Comparison of ENCODE assay signal across 12 cellular contexts in the genomic region with DNA sequence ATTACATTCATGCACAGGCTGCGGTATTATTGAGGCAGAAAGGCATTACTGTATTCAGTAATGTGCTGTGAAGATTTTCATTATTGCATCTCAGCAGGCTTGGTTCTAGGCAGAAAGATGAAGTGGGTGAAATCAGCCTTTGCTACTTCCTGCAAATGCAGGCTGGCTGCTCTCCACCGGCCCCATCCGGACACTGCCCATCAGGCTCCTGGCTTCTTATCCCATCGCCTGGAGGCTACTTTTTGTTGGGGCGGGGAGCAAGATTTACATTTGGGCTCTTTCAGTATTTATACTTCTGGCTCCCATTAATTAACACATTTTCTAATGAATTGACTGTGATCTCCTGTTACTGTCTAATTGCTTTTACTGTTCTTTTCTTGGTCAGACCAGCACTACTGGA.
DNase-seq lines count a peak whose midpoint lies in the region; ATAC-seq lines count a peak whose summit lies in the region.
"Had no signal": no experiment of that assay in that cellular context is flagged by ENCODE, and none has a peak within 500 bp of the region (broad histone marks: within the 10 kb centered on the region; RNA-seq: fewer than 3 reads in every experiment).

No MANE protein-coding gene starts in this region.

- no peaks in the 10 kb centered on the region for H3K79me1 ChIP-seq in mesenchymal stem cell (replicated peaks; ENCODE audit: low read length, poor library complexity, severe bottlenecking)

- 98% methylated on average over 4 of the region's 5 CpGs for WGBS in mesenchymal stem cell

- H3K36me3 ChIP-seq in mesenchymal stem cell (ENCODE audit: control insufficient read depth in 1 of 2, insufficient read depth in 2 of 2, low read depth in 1 of 2, low read length in 2 of 2), result no peaks in the 10 kb centered on the region
- H3K36me3 ChIP-seq: BE2C had no signal

- no peak overlapping the region for H3K4me3 ChIP-seq in mesenchymal stem cell (ENCODE audit: insufficient read depth in 1 of 2, low read depth in 1 of 2, low read length in 2 of 2)
- H3K4me3 ChIP-seq: A549 had no signal

- no peak overlapping the region for H3K9ac ChIP-seq in mesenchymal stem cell (ENCODE audit: low read length)

- H3K4me1 ChIP-seq in mesenchymal stem cell (ENCODE audit: control insufficient read depth, insufficient read depth, low read depth, low read length), result peaks cover 6% of the 10 kb centered on the region
- H3K4me1 ChIP-seq: BE2C had no signal

- no peaks in the 10 kb centered on the region for H3K9me3 ChIP-seq in mesenchymal stem cell (ENCODE audit: control insufficient read depth, low read length)
- H3K9me3 ChIP-seq: A549, BE2C had no signal

- no peak overlapping the region for H3K18ac ChIP-seq in mesenchymal stem cell (ENCODE audit: low read depth in 1 of 2, low read length in 2 of 2)

- peak overlapping the region; percentile 38 for H2AK5ac ChIP-seq in mesenchymal stem cell (ENCODE audit: low read length, severe bottlenecking)

- no peaks in the 10 kb centered on the region for H3K27me3 ChIP-seq in mesenchymal stem cell (ENCODE audit: control insufficient read depth in 1 of 2, insufficient read depth in 1 of 2, low read length in 2 of 2)
- H3K27me3 ChIP-seq: BE2C had no signal

- H2BK5ac ChIP-seq in mesenchymal stem cell (ENCODE audit: low read depth, low read length, poor library complexity, severe bottlenecking), result no peak overlapping the region

- no peak overlapping the region for H3K4ac ChIP-seq in mesenchymal stem cell (ENCODE audit: low read depth in 1 of 2, low read length in 2 of 2)

- H2BK15ac ChIP-seq in mesenchymal stem cell (ENCODE audit: low read depth, poor library complexity, severe bottlenecking), result no peak overlapping the region

- H4K91ac ChIP-seq in mesenchymal stem cell (ENCODE audit: low read length), result no peak overlapping the region

- H3K27ac ChIP-seq in mesenchymal stem cell (ENCODE audit: low read length, poor library complexity, severe bottlenecking), result no peak overlapping the region
- H3K27ac ChIP-seq: C4-2B had no signal

- ATAC-seq in HG03175 (IDR thresholded peaks at IDR 0.05; ENCODE audit: unreplicated experiment), result no peak
- no peak for ATAC-seq in HG03108 (IDR thresholded peaks at IDR 0.05; ENCODE audit: unreplicated experiment)
- ATAC-seq: A549 had no signal

- DNase-seq in ELF-1 (ENCODE audit: low read depth, low spot score) (peak; percentile 64), NCI-H69 (lab: John Stamatoyannopoulos, UW) (peak; percentile 76), mesenchymal stem cell (no peak), G401 (ENCODE audit: low spot score) (no peak)
- DNase-seq: BE2C; CD4-positive, alpha-beta memory T cell; DND-41; KG1 had no signal

- H2AFZ ChIP-seq in mesenchymal stem cell (ENCODE audit: low read depth, low read length), result no peak overlapping the region

- H2BK12ac ChIP-seq in mesenchymal stem cell (ENCODE audit: low read length in 2 of 2), result no peak overlapping the region

- H2BK120ac ChIP-seq in mesenchymal stem cell (ENCODE audit: low read depth, low read length), result no peak overlapping the region

- no peak overlapping the region for H4K8ac ChIP-seq in mesenchymal stem cell (ENCODE audit: low read length)

- no peak overlapping the region for H3K4me2 ChIP-seq in mesenchymal stem cell (ENCODE audit: low read length, poor library complexity, severe bottlenecking)
- H3K4me2 ChIP-seq: A549 had no signal

- H3K14ac ChIP-seq in mesenchymal stem cell (ENCODE audit: low read length in 2 of 2), result no peak overlapping the region

- no peak overlapping the region for H3K23ac ChIP-seq in mesenchymal stem cell (ENCODE audit: low read length in 2 of 2)

- in situ Hi-C loops in G401 (cut with HindIII; ENCODE audit: low sequenced_read_pairs), result no loop called here

Comparison
In these comparisons a context has a peak if more than half of its experiments do, and no peak if none do; other contexts are left out.
1. DNase-seq: peak in ELF-1 (single experiment) and NCI-H69 (single experiment); none in mesenchymal stem cell (single experiment) and G401 (single experiment).